1 cellular context compared by ENCODE assay signal in genomic region chr21:43659136-43660000, GRCh38.
TF ChIP-seq lines count a peak whose summit lies in the region.

Gene HSF2BP, minus strand, starts transcription at chr21:43659488. Its CDS starts 1,392 bp downstream, at chr21:43658096.
Gene RRP1B, plus strand, starts transcription at chr21:43659560. Its CDS starts 105 bp downstream, at chr21:43659665.

TF ChIP-seq in K562, 482 proteins besides CTCF, POLR2A, EP300 and RAD21 (continued from another document and continues in another):
- no peak for TF ChIP-seq VEZF1 (CRISPR knock-in tag; IDR thresholded peaks at IDR 0.05)
- TF ChIP-seq STAT6 (CRISPR knock-in tag; IDR thresholded peaks at IDR 0.05): peak; percentile 86; the same call in 1 of the 2 replicates
- peak; percentile 99 for TF ChIP-seq E2F5 (CRISPR knock-in tag; IDR thresholded peaks at IDR 0.05)
- TF ChIP-seq BRCA1 (IDR thresholded peaks at IDR 0.05): no peak
- no peak for TF ChIP-seq BRCA1 (CRISPR knock-in tag; IDR thresholded peaks at IDR 0.05)
- TF ChIP-seq ZNF384 (IDR thresholded peaks at IDR 0.05; ENCODE audit: low read depth, low read length): no peak
- TF ChIP-seq YY1 (IDR thresholded peaks at IDR 0.05; ENCODE audit: borderline replicate concordance in 1 of 3, control insufficient read depth in 1 of 3, extremely low read depth in 1 of 3, insufficient read depth in 3 of 3, insufficient read length in 1 of 3, insufficient replicate concordance in 2 of 3, low read depth in 1 of 3, low read length in 2 of 3): peak in 2 of 3 experiments; percentile 75 to 83
- peak; percentile 72 for TF ChIP-seq NBN (IDR thresholded peaks at IDR 0.05; ENCODE audit: low read depth)
- peak; percentile 97 for TF ChIP-seq PHF20 (IDR thresholded peaks at IDR 0.05; ENCODE audit: partially characterized antibody)
- peak; percentile 99 for TF ChIP-seq CREM (IDR thresholded peaks at IDR 0.05; ENCODE audit: low read depth)
- peak in 1 of 2 experiments; percentile 49; a peak in 1 of 4 replicates for TF ChIP-seq ZMIZ1 (IDR thresholded peaks at IDR 0.05; ENCODE audit: low read depth in 2 of 2, low read length in 2 of 2)
- TF ChIP-seq ZNF184 (CRISPR knock-in tag; IDR thresholded peaks at IDR 0.05): no peak
- no peak for TF ChIP-seq HOXB6 (CRISPR knock-in tag; IDR thresholded peaks at IDR 0.05; ENCODE audit: borderline replicate concordance)
- no peak for TF ChIP-seq ILK (tag; IDR thresholded peaks at IDR 0.05; ENCODE audit: borderline replicate concordance, low read depth)
- TF ChIP-seq TBP (optimal IDR thresholded peaks at IDR 0.05; ENCODE audit: low read depth, low read length): peak; percentile 83
- TF ChIP-seq ELF4 (CRISPR knock-in tag; IDR thresholded peaks at IDR 0.05): no peak
- no peak for TF ChIP-seq RNF219 (CRISPR knock-in tag; IDR thresholded peaks at IDR 0.05)
- TF ChIP-seq ZNF696 (CRISPR knock-in tag; conservative IDR thresholded peaks at IDR 0.05): no peak
- TF ChIP-seq PML (IDR thresholded peaks at IDR 0.05; ENCODE audit: low read length): peak; percentile 42; the same call in 1 of the 2 replicates
- TF ChIP-seq SRF (CRISPR knock-in tag; IDR thresholded peaks at IDR 0.05): peak in 1 of 2 experiments; percentile 56; a peak in 1 of 4 replicates
- TF ChIP-seq PURB (CRISPR knock-in tag; IDR thresholded peaks at IDR 0.05; ENCODE audit: low read depth): no peak
- no peak for TF ChIP-seq HNRNPUL1 (IDR thresholded peaks at IDR 0.05; ENCODE audit: low read length)
- peak; percentile 91 for TF ChIP-seq DMBX1 (CRISPR knock-in tag; IDR thresholded peaks at IDR 0.05; ENCODE audit: borderline replicate concordance)
- no peak for TF ChIP-seq HMBOX1 (IDR thresholded peaks at IDR 0.05)
- TF ChIP-seq ZNF589 (CRISPR knock-in tag; IDR thresholded peaks at IDR 0.05; ENCODE audit: low read depth): peak; percentile 95
- TF ChIP-seq RB1 (IDR thresholded peaks at IDR 0.05; ENCODE audit: low read depth): peak; percentile 99
- TF ChIP-seq BHLHE40 (IDR thresholded peaks at IDR 0.05; ENCODE audit: low read length): peak; percentile 92
- TF ChIP-seq NCOA4 (IDR thresholded peaks at IDR 0.05; ENCODE audit: partially characterized antibody): no peak
- peak; percentile 15 for TF ChIP-seq ETS2 (tag; IDR thresholded peaks at IDR 0.05; ENCODE audit: borderline replicate concordance, poor library complexity, severe bottlenecking)
- TF ChIP-seq POLR2H (tag; IDR thresholded peaks at IDR 0.05; ENCODE audit: low read depth): no peak
- TF ChIP-seq L3MBTL2 (IDR thresholded peaks at IDR 0.05): peak; percentile 100
- TF ChIP-seq DDX20 (tag; IDR thresholded peaks at IDR 0.05; ENCODE audit: low read depth): no peak
- TF ChIP-seq GMEB1 (CRISPR knock-in tag; IDR thresholded peaks at IDR 0.05): peak; percentile 86
- no peak for TF ChIP-seq NELFE (IDR thresholded peaks at IDR 0.05; ENCODE audit: insufficient read depth, insufficient read length)
- TF ChIP-seq EGR1 (conservative IDR thresholded peaks at IDR 0.05): no peak
- peak; percentile 67 for TF ChIP-seq HNRNPLL (IDR thresholded peaks at IDR 0.05; ENCODE audit: low read depth, low read length, poor library complexity, severe bottlenecking)
- TF ChIP-seq HMG20B (CRISPR knock-in tag; IDR thresholded peaks at IDR 0.05): no peak
- TF ChIP-seq ETV1 (tag; conservative IDR thresholded peaks at IDR 0.05; ENCODE audit: low read depth): peak; percentile 53
- no peak for TF ChIP-seq SPI1 (IDR thresholded peaks at IDR 0.05; ENCODE audit: borderline replicate concordance, low read depth, low read length)
- peak; percentile 85 for TF ChIP-seq GABPB1 (CRISPR knock-in tag; IDR thresholded peaks at IDR 0.05)
- no peak for TF ChIP-seq MAFF (IDR thresholded peaks at IDR 0.05; ENCODE audit: low read length)
- peak; percentile 58; the same call in 1 of the 2 replicates for TF ChIP-seq REST (CRISPR knock-in tag; IDR thresholded peaks at IDR 0.05; ENCODE audit: low read depth)
- peak; percentile 74; the same call in 1 of the 2 replicates for TF ChIP-seq CEBPG (CRISPR knock-in tag; IDR thresholded peaks at IDR 0.05)
- no peak for TF ChIP-seq CEBPG (tag; conservative IDR thresholded peaks at IDR 0.05 in 1 of 2, IDR thresholded peaks at IDR 0.05 in 1 of 2)
- no peak; the same call in 1 of the 2 replicates for TF ChIP-seq ZNF583 (CRISPR knock-in tag; IDR thresholded peaks at IDR 0.05)
- TF ChIP-seq MITF (IDR thresholded peaks at IDR 0.05): no peak
- TF ChIP-seq SNRNP70 (optimal IDR thresholded peaks at IDR 0.05; ENCODE audit: low read depth, low read length): no peak
